In the genomic region with DNA sequence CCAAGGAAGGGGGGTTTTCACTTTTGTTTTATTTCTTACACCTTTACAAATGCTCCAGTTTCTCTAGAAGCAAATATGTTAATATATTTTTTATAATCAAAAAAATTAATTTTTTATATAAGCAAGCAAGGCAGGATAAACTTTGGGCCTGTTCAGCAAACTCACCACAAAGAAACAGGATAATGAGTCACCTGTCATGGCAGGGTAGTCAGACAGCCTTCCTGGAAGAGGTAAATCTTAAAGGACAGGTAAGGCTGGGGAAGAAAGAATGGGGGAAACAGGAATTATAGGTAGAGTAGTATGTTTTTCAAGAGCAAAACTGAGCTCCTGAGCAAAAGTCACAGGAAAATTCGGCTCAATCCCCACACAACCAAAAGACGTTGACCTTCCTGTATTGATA, we compare ENCODE assay signal across 15 cellular contexts.
DNase-seq lines count a peak whose midpoint lies in the region; ATAC-seq and TF ChIP-seq lines count a peak whose summit lies in the region.
"Had no signal": no experiment of that assay in that cellular context is flagged by ENCODE, and none has a peak within 500 bp of the region (broad histone marks: within the 10 kb centered on the region; RNA-seq: fewer than 3 reads in every experiment).

No MANE protein-coding gene starts in this region.

- WGBS in smooth muscle cell (ENCODE audit: low lambda C conversion rate) = 98% methylated on average over 2 of the region's 2 CpGs

- peaks cover 0 to 24% of the 10 kb centered on the region in 2 experiments; a peak in 2 of 4 replicates for H3K4me1 ChIP-seq in HCT116 (ENCODE audit: control insufficient read depth in 1 of 2, insufficient read depth in 2 of 2, low read length in 2 of 2)
- H3K4me1 ChIP-seq in RWPE2 (ENCODE audit: insufficient read depth, poor library complexity, severe bottlenecking) = peaks cover 27% of the 10 kb centered on the region
- H3K4me1 ChIP-seq in smooth muscle cell (ENCODE audit: low read depth) = peaks cover 6% of the 10 kb centered on the region

- CTCF ChIA-PET in HCT116 (lab: Charles Lee) = no interaction called here

- POLR2A ChIA-PET in HCT116 (lab: Charles Lee) = no interaction called here

- DNase-seq in HCT116 (ENCODE audit: low read depth, low spot score) (no peak), RWPE2 (ENCODE audit: low spot score) (no peak), epithelial cell of prostate (ENCODE audit: low read depth, low spot score) (no peak), smooth muscle cell (lab: John Stamatoyannopoulos, UW; ENCODE audit: unreplicated experiment) (no peak), CD1c-positive myeloid dendritic cell (ENCODE audit: extremely low spot score) (no peak)
- no peak for DNase-seq in activated CD4-positive, CD25-positive, alpha-beta regulatory T cell (lab: John Stamatoyannopoulos, UW)
- DNase-seq: ACHN; C1 segment of cervical spinal cord; CD4-positive, alpha-beta memory T cell; DMS153; DMS79 treated with DMSO at 0.1 percent for 48 hours; GDM1; H7; KG1 had no signal

- H2AFZ ChIP-seq in HCT116 (ENCODE audit: low read depth, low read length, poor library complexity, severe bottlenecking) (peak overlapping the region; percentile 24), smooth muscle cell (ENCODE audit: low read depth) (no peak overlapping the region)

- H3K27me3 ChIP-seq in HCT116 (ENCODE audit: insufficient read depth, low read length) (no peaks in the 10 kb centered on the region), RWPE2 (ENCODE audit: insufficient read depth, poor library complexity, severe bottlenecking) (no peaks in the 10 kb centered on the region), smooth muscle cell (ENCODE audit: low read depth) (no peaks in the 10 kb centered on the region)

- H4K20me1 ChIP-seq in HCT116 (ENCODE audit: insufficient read depth) = no peaks in the 10 kb centered on the region
- no peaks in the 10 kb centered on the region for H4K20me1 ChIP-seq in smooth muscle cell (ENCODE audit: low read depth)

- RAD21 ChIA-PET in HCT116 (lab: Charles Lee; ENCODE audit: low non-redundant PET in 1 of 2, low total read pairs in 2 of 2, uncharacterized antibody in 2 of 2, unreplicated experiment in 2 of 2) = no interaction called here

- no peaks in the 10 kb centered on the region for H3K79me2 ChIP-seq in HCT116 (ENCODE audit: insufficient read depth, low read length)
- H3K79me2 ChIP-seq in smooth muscle cell (ENCODE audit: low read depth) = no peaks in the 10 kb centered on the region

- H3K36me3 ChIP-seq in HCT116 (ENCODE audit: control insufficient read depth in 1 of 2, insufficient read depth in 2 of 2, low read length in 2 of 2) (no peaks in the 10 kb centered on the region), RWPE2 (ENCODE audit: low read depth) (no peaks in the 10 kb centered on the region), smooth muscle cell (ENCODE audit: low read depth) (no peaks in the 10 kb centered on the region)

- no peak overlapping the region for H3K27ac ChIP-seq in HCT116 (ENCODE audit: low read depth, low read length)
- peak overlapping the region; percentile 12 for H3K27ac ChIP-seq in RWPE2 (ENCODE audit: poor library complexity, severe bottlenecking)
- peak overlapping the region; percentile 52 for H3K27ac ChIP-seq in epithelial cell of prostate
- H3K27ac ChIP-seq in smooth muscle cell (ENCODE audit: low read depth) = peak overlapping the region; percentile 47

- ATAC-seq in HCT116 (no peak), RWPE2 (ENCODE audit: low read depth) (peak; percentile 77), GM19328 (IDR thresholded peaks at IDR 0.05; ENCODE audit: unreplicated experiment) (no peak)

- H3K4me3 ChIP-seq in HCT116 (replicated peaks in 1 of 2; ENCODE audit: low read depth in 1 of 2, low read length in 2 of 2) (no peak overlapping the region), RWPE2 (ENCODE audit: severe bottlenecking) (no peak overlapping the region), smooth muscle cell (no peak overlapping the region)

- H3K9me3 ChIP-seq in HCT116 (ENCODE audit: control insufficient read depth in 1 of 2, insufficient read depth in 1 of 2, low read depth in 1 of 2, low read length in 2 of 2) (no peaks in the 10 kb centered on the region), RWPE2 (ENCODE audit: severe bottlenecking) (no peaks in the 10 kb centered on the region), smooth muscle cell (replicated peaks; ENCODE audit: low read depth) (no peaks in the 10 kb centered on the region)

- no peak for TF ChIP-seq POLR2A in HCT116 (IDR thresholded peaks at IDR 0.05; ENCODE audit: borderline replicate concordance, extremely low read depth, insufficient read depth, insufficient read length)

- intact Hi-C loops in HCT116 (cut with micrococcal nuclease) = no loop called here

- no peaks in the 10 kb centered on the region for H3K9me2 ChIP-seq in HCT116 (ENCODE audit: insufficient read depth)

- TF ChIP-seq RAD21 in HCT116 (IDR thresholded peaks at IDR 0.05; ENCODE audit: low read depth) = no peak

- no peaks in the 10 kb centered on the region for H3F3A ChIP-seq in smooth muscle cell (ENCODE audit: low read depth)

- no TSS peak for BruUV-seq in HCT116 (replicated peaks; lab: Mats Ljungman, UMichigan)

- H3K4me2 ChIP-seq in HCT116 (ENCODE audit: low read length) = no peak overlapping the region
- H3K4me2 ChIP-seq in smooth muscle cell = peak overlapping the region; percentile 2

- H3K9ac ChIP-seq in HCT116 (ENCODE audit: low read length) = no peak overlapping the region
- no peak overlapping the region for H3K9ac ChIP-seq in smooth muscle cell (ENCODE audit: low read depth)

- TF ChIP-seq CTCF in HCT116 (IDR thresholded peaks at IDR 0.05 in 2 of 3, conservative IDR thresholded peaks at IDR 0.05 in 1 of 3; ENCODE audit: borderline replicate concordance in 1 of 3, insufficient read depth in 1 of 3, low read depth in 2 of 3, low read length in 2 of 3) (no peak), RWPE2 (IDR thresholded peaks at IDR 0.05; ENCODE audit: poor library complexity, severe bottlenecking) (no peak), smooth muscle cell (IDR thresholded peaks at IDR 0.05; ENCODE audit: borderline replicate concordance, insufficient read depth, poor library complexity, severe bottlenecking) (no peak)

TF ChIP-seq in HCT116, 20 proteins besides CTCF, POLR2A, EP300 and RAD21:
- TF ChIP-seq, protein P1, sequence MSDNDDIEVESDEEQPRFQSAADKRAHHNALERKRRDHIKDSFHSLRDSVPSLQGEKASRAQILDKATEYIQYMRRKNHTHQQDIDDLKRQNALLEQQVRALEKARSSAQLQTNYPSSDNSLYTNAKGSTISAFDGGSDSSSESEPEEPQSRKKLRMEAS (IDR thresholded peaks at IDR 0.05) = no peak
- peak; percentile 23; the same call in 1 of the 2 replicates for TF ChIP-seq JUND (IDR thresholded peaks at IDR 0.05)
- peak; percentile 36 for TF ChIP-seq FOSL1 (IDR thresholded peaks at IDR 0.05; ENCODE audit: low read depth)
- TF ChIP-seq, protein P2, sequence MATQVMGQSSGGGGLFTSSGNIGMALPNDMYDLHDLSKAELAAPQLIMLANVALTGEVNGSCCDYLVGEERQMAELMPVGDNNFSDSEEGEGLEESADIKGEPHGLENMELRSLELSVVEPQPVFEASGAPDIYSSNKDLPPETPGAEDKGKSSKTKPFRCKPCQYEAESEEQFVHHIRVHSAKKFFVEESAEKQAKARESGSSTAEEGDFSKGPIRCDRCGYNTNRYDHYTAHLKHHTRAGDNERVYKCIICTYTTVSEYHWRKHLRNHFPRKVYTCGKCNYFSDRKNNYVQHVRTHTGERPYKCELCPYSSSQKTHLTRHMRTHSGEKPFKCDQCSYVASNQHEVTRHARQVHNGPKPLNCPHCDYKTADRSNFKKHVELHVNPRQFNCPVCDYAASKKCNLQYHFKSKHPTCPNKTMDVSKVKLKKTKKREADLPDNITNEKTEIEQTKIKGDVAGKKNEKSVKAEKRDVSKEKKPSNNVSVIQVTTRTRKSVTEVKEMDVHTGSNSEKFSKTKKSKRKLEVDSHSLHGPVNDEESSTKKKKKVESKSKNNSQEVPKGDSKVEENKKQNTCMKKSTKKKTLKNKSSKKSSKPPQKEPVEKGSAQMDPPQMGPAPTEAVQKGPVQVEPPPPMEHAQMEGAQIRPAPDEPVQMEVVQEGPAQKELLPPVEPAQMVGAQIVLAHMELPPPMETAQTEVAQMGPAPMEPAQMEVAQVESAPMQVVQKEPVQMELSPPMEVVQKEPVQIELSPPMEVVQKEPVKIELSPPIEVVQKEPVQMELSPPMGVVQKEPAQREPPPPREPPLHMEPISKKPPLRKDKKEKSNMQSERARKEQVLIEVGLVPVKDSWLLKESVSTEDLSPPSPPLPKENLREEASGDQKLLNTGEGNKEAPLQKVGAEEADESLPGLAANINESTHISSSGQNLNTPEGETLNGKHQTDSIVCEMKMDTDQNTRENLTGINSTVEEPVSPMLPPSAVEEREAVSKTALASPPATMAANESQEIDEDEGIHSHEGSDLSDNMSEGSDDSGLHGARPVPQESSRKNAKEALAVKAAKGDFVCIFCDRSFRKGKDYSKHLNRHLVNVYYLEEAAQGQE (IDR thresholded peaks at IDR 0.05; ENCODE audit: low read depth) = no peak
